ENCODE assay signal across 20 cellular contexts in the genomic region with DNA sequence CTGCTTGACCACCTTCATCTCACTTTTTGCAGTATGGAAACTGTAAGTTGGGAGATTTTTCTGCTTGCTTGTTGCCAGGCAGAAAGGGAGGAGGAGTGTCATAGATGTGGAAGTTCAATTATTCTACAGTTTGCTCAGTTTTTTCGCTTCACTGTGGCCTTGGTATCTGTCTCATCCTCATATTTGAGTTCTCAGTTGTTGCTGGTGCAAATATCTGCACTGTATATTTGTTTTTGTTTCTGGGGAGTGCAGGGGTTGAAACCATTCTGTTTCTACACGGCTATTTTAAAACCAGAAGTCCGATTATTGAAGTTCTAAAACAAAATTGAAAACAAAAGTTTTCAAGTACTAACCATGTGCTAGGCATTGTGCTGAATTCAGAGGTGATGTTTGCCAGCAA.
DNase-seq lines count a peak whose midpoint lies in the region; ATAC-seq and TF ChIP-seq lines count a peak whose summit lies in the region.
"Had no signal": no experiment of that assay in that cellular context is flagged by ENCODE, and none has a peak within 500 bp of the region (broad histone marks: within the 10 kb centered on the region; RNA-seq: fewer than 3 reads in every experiment).

No MANE protein-coding gene starts in this region.

- H3K9me3 ChIP-seq in PC-3 (ENCODE audit: low read length) = no peaks in the 10 kb centered on the region
- H3K9me3 ChIP-seq: A549, Caco-2 had no signal

- no peaks in the 10 kb centered on the region for H3K9me2 ChIP-seq in PC-3 (replicated peaks; ENCODE audit: low read length)

- no peak overlapping the region for H3K4me2 ChIP-seq in PC-3 (ENCODE audit: low read length)
- H3K4me2 ChIP-seq: A549, KMS-11 had no signal

- no peaks in the 10 kb centered on the region for H3F3A ChIP-seq in PC-3 (ENCODE audit: low read length, unreplicated experiment)

- no peak overlapping the region for H2AFZ ChIP-seq in PC-3 (ENCODE audit: low read length)

- DNase-seq in GM12865 (ENCODE audit: low read depth) = peak; percentile 23
- DNase-seq in PC-3 = peak; percentile 1
- no peak for DNase-seq in MV-4-11 (lab: John Stamatoyannopoulos, UW)
- DNase-seq in superior temporal gyrus (ENCODE audit: extremely low spot score) = no peak
- DNase-seq in NCI-H69 (lab: John Stamatoyannopoulos, UW) = no peak
- DNase-seq: AML-193; Caco-2; CD4-positive, alpha-beta T cell; DMS79; GDM1; GOT3; H9 had no signal

- peaks cover 20% of the 10 kb centered on the region for H3K27me3 ChIP-seq in PC-3 (ENCODE audit: low read length)

- no peak overlapping the region for H3K27ac ChIP-seq in PC-3 (ENCODE audit: low read length)
- H3K27ac ChIP-seq: 22Rv1, A549, C4-2B, HL-60, KMS-11 had no signal

- H3K9ac ChIP-seq in PC-3 (ENCODE audit: low read length) = no peak overlapping the region
- H3K9ac ChIP-seq: KMS-11 had no signal

- no peaks in the 10 kb centered on the region for H3K36me3 ChIP-seq in PC-3 (ENCODE audit: low read depth, low read length)

- CTCF ChIA-PET in PC-3 (lab: Charles Lee) = no interaction called here

- no peaks in the 10 kb centered on the region for H4K20me1 ChIP-seq in PC-3 (ENCODE audit: low read length)

- H3K79me2 ChIP-seq in PC-3 (ENCODE audit: low read length) = no peaks in the 10 kb centered on the region

- no peak for TF ChIP-seq CTCF in GM12865 (IDR thresholded peaks at IDR 0.05; ENCODE audit: insufficient read depth, low read depth, low read length, missing control alignments)
- TF ChIP-seq CTCF in PC-3 (conservative IDR thresholded peaks at IDR 0.05; ENCODE audit: low read depth, low read length) = no peak

- peak; percentile 55 for ATAC-seq in GM19455 (IDR thresholded peaks at IDR 0.05; ENCODE audit: unreplicated experiment)
- ATAC-seq in HG03280 (IDR thresholded peaks at IDR 0.05; ENCODE audit: unreplicated experiment) = peak; percentile 57
- ATAC-seq in PC-3 = no peak
- ATAC-seq: A549, GM12878 had no signal

- intact Hi-C loops in PC-3 (cut with micrococcal nuclease) = no loop called here

- H3K4me1 ChIP-seq in PC-3 (ENCODE audit: insufficient read depth, low read length) = no peaks in the 10 kb centered on the region
- H3K4me1 ChIP-seq: A549, Caco-2 had no signal

- no TSS peak for BruUV-seq in PC-3 (replicated peaks; lab: Mats Ljungman, UMichigan)

- POLR2A ChIA-PET in PC-3 (lab: Charles Lee; ENCODE audit: unreplicated experiment) = no interaction called here

- H3K4me3 ChIP-seq in GM12865 (ENCODE audit: low read depth, low read length) (no peak overlapping the region), PC-3 (ENCODE audit: low read length) (no peak overlapping the region)
- H3K4me3 ChIP-seq: A549, GM12878 had no signal

Comparison
In these comparisons a context has a peak if more than half of its experiments do, and no peak if none do; other contexts are left out.
1. DNase-seq: peak in GM12865 (single experiment) and PC-3 (single experiment); none in MV-4-11 (single experiment), superior temporal gyrus (single experiment) and NCI-H69 (single experiment).